8 cellular contexts compared by ENCODE assay signal in the genomic region with DNA sequence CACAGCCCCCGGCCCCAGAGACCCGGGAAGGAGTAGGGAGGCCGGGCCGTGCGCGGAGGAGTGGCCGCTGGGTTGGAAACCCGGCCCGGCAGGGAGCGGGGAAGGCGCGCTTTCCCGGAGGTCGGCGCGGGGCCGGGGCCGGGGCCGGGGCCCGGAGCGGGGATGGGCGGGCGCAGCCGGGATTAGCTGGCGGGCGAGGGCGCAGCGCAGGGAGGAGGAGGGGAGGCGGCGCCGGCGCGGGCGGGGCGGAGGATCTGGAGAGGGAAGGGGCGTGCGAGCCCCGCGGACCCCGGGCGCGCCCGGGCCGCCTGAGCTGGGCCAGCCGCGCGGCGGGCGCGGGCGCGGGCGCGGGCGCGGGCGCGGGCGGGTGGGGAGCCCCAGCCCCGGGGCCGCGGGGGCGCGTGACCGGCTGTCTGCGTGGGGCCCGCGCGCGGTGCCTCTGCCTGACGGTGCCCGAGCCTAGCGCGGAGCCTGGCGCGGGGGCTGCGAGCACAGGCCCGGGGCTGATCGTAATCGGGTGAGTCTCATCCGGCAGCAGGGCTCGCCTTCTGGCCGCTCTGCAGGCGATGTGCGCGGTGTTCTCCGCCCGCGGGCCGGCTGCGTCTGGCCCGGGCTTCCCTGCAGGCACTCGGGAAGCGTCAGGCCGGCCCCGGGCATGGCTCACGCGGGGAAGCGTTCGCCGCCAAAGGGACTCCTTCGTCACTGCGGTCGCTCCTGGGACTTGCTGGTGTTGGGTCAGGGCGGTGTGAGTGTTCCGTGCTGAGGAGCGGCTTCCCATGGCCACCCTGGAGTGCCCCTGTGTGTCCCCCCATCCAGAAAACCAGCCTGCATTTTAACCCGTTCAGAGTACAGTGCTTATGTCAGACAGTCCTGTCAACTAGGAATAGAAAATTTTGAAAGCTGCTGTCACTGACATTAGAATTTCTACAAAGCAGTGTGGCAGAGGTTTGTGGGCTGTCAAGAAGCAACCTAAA. TPM values are rescaled to one million over a fixed set of nuclear protein-coding genes. Genes with fewer than 3 reads are reported as not detected.
A peak's percentile ranks its signal among the peaks of the same experiment; 100 is the strongest.
DNase-seq lines count a peak whose midpoint lies in the region; ATAC-seq and TF ChIP-seq lines count a peak whose summit lies in the region.

No MANE protein-coding gene starts in this region.

- H3K9me3 ChIP-seq in CD4-positive, alpha-beta T cell (ENCODE audit: control insufficient read depth, low read length), result no peaks in the 10 kb centered on the region
- no peaks in the 10 kb centered on the region for H3K9me3 ChIP-seq in vagina

- intact Hi-C loops in CD4-positive, alpha-beta T cell (cut with DNase I, micrococcal nuclease), result no loop called here
- intact Hi-C loops in vagina (cut with DNase I), result no loop called here

- peak overlapping the region; percentile 57 for H3K4me3 ChIP-seq in fibroblast of villous mesenchyme (ENCODE audit: low read depth, low read length)
- peak overlapping the region; percentile 60 to 67 for H3K4me3 ChIP-seq in vagina

- no peaks in the 10 kb centered on the region for H3K9me3 Mint-ChIP-seq in CD4-positive, alpha-beta T cell
- H3K9me3 Mint-ChIP-seq in activated T-cell treated with anti-CD3 and anti-CD28 coated beads, Interleukin-2, amount 50 U/mL, for 72 hours, result no peaks in the 10 kb centered on the region
- no peaks in the 10 kb centered on the region for H3K9me3 Mint-ChIP-seq in natural killer cell treated with Interleukin-12 subunit alpha and Interleukin-12 subunit beta and Interleukin-15 and Interleukin-18, amount 100 ng/mL, for 72 hours

- no peak overlapping the region for H3K27ac ChIP-seq in CD4-positive, alpha-beta T cell (ENCODE audit: low read depth, low read length)
- H3K27ac ChIP-seq in vagina, result peak overlapping the region; percentile 89

- no peaks in the 10 kb centered on the region for H3K36me3 Mint-ChIP-seq in CD4-positive, alpha-beta T cell (ENCODE audit: low read depth)
- H3K36me3 Mint-ChIP-seq in activated T-cell treated with anti-CD3 and anti-CD28 coated beads, Interleukin-2, amount 50 U/mL, for 72 hours (ENCODE audit: insufficient read depth in 2 of 2), result peaks cover 0 to 2% of the 10 kb centered on the region in 2 donors
- H3K36me3 Mint-ChIP-seq in natural killer cell treated with Interleukin-12 subunit alpha and Interleukin-12 subunit beta and Interleukin-15 and Interleukin-18, amount 100 ng/mL, for 72 hours, result no peaks in the 10 kb centered on the region

- H3K27me3 ChIP-seq in CD4-positive, alpha-beta T cell (ENCODE audit: control insufficient read depth, insufficient read depth, low read length), result peaks cover 42% of the 10 kb centered on the region
- H3K27me3 ChIP-seq in vagina, result no peaks in the 10 kb centered on the region

- POLR2A ChIA-PET in CD4-positive, alpha-beta T cell (lab: Charles Lee), result no interaction called here

- no peak for TF ChIP-seq POLR2A in vagina (IDR thresholded peaks at IDR 0.05)

- H3K4me1 Mint-ChIP-seq in CD4-positive, alpha-beta T cell (ENCODE audit: low read depth), result peaks cover 4% of the 10 kb centered on the region
- peaks cover 6% of the 10 kb centered on the region for H3K4me1 Mint-ChIP-seq in activated T-cell treated with anti-CD3 and anti-CD28 coated beads, Interleukin-2, amount 50 U/mL, for 72 hours (ENCODE audit: low read depth)
- H3K4me1 Mint-ChIP-seq in natural killer cell treated with Interleukin-12 subunit alpha and Interleukin-12 subunit beta and Interleukin-15 and Interleukin-18, amount 100 ng/mL, for 72 hours (ENCODE audit: low read depth in 2 of 2), result no peaks in the 10 kb centered on the region

- DNase-seq in CD4-positive, alpha-beta T cell, result no peak
- peak; percentile 66 for DNase-seq in HK-2 (ENCODE audit: unreplicated experiment)
- DNase-seq in activated T-cell treated with anti-CD3 and anti-CD28 coated beads, Interleukin-2, amount 50 U/mL, for 72 hours, result peak; percentile 18 to 35
- DNase-seq in fibroblast of villous mesenchyme (ENCODE audit: low read depth), result peak; percentile 45
- no peak for DNase-seq in natural killer cell treated with Interleukin-12 subunit alpha and Interleukin-12 subunit beta and Interleukin-15 and Interleukin-18, amount 100 ng/mL, for 72 hours (ENCODE audit: low spot score)
- DNase-seq in vagina (ENCODE audit: extremely low spot score in 2 of 2), result no peak
- DNase-seq in NCI-H1436 treated with DMSO at 0.1 percent for 48 hours (lab: John Stamatoyannopoulos, UW), result no peak

- peak overlapping the region; percentile 82 for H3K4me3 Mint-ChIP-seq in CD4-positive, alpha-beta T cell
- H3K4me3 Mint-ChIP-seq in activated T-cell treated with anti-CD3 and anti-CD28 coated beads, Interleukin-2, amount 50 U/mL, for 72 hours, result peak overlapping the region; percentile 78 to 81
- peak overlapping the region; percentile 41 for H3K4me3 Mint-ChIP-seq in natural killer cell treated with Interleukin-12 subunit alpha and Interleukin-12 subunit beta and Interleukin-15 and Interleukin-18, amount 100 ng/mL, for 72 hours

- CTCF ChIA-PET in CD4-positive, alpha-beta T cell (lab: Charles Lee), result no interaction called here

- peaks cover 65% of the 10 kb centered on the region for H3K27me3 Mint-ChIP-seq in CD4-positive, alpha-beta T cell
- H3K27me3 Mint-ChIP-seq in activated T-cell treated with anti-CD3 and anti-CD28 coated beads, Interleukin-2, amount 50 U/mL, for 72 hours (ENCODE audit: low read depth), result peaks cover 33% of the 10 kb centered on the region
- H3K27me3 Mint-ChIP-seq in natural killer cell treated with Interleukin-12 subunit alpha and Interleukin-12 subunit beta and Interleukin-15 and Interleukin-18, amount 100 ng/mL, for 72 hours, result peaks cover 25 to 32% of the 10 kb centered on the region in 2 donors

- H3K27ac Mint-ChIP-seq in CD4-positive, alpha-beta T cell, result no peak overlapping the region
- no peak overlapping the region for H3K27ac Mint-ChIP-seq in activated T-cell treated with anti-CD3 and anti-CD28 coated beads, Interleukin-2, amount 50 U/mL, for 72 hours
- H3K27ac Mint-ChIP-seq in natural killer cell treated with Interleukin-12 subunit alpha and Interleukin-12 subunit beta and Interleukin-15 and Interleukin-18, amount 100 ng/mL, for 72 hours, result no peak overlapping the region

- H3K4me1 ChIP-seq in vagina, result peaks cover 8% of the 10 kb centered on the region

- no peaks in the 10 kb centered on the region for H3K36me3 ChIP-seq in vagina

- peak; percentile 26 for ATAC-seq in CD4-positive, alpha-beta T cell (ENCODE audit: poor library complexity)
- peak; percentile 37 for ATAC-seq in GM19372 (IDR thresholded peaks at IDR 0.05; ENCODE audit: low read depth, unreplicated experiment)
- ATAC-seq in activated T-cell treated with anti-CD3 and anti-CD28 coated beads, Interleukin-2, amount 50 U/mL, for 72 hours (replicated peaks in 1 of 2), result peak; percentile 80 to 81
- ATAC-seq in natural killer cell treated with Interleukin-12 subunit alpha and Interleukin-12 subunit beta and Interleukin-15 and Interleukin-18, amount 100 ng/mL, for 72 hours, result peak; percentile 44 to 56

- TF ChIP-seq CTCF in CD4-positive, alpha-beta T cell (IDR thresholded peaks at IDR 0.05), result no peak
- no peak for TF ChIP-seq CTCF in fibroblast of villous mesenchyme (IDR thresholded peaks at IDR 0.05; ENCODE audit: insufficient read depth, low read depth, low read length)
- TF ChIP-seq CTCF in vagina (IDR thresholded peaks at IDR 0.05), result no peak

RNA-seq across cellular contexts. Expression of a gene that starts 40.4 kb away (rescaled TPM):
- total RNA-seq in CD4-positive, alpha-beta T cell, result 1 to 10 TPM in 1 of 2 experiments, under 1 TPM in 1; 0.61 to 1.1 TPM
- total RNA-seq in activated T-cell treated with anti-CD3 and anti-CD28 coated beads, Interleukin-2, amount 50 U/mL, for 72 hours, result 1 to 10 TPM in 1 of 2 donors, under 1 TPM in 1; 0.51 to 2.0 TPM
- total RNA-seq in fibroblast of villous mesenchyme, result 0.43 and 0.64 TPM in 2 replicates
- not detected for total RNA-seq in natural killer cell treated with Interleukin-12 subunit alpha and Interleukin-12 subunit beta and Interleukin-15 and Interleukin-18, amount 100 ng/mL, for 72 hours
- 9.8 TPM for total RNA-seq in vagina

RNA-seq across cellular contexts. Expression of a gene that starts 46.5 kb away (rescaled TPM):
- 10 to 100 TPM; 12.7 to 12.8 TPM for total RNA-seq in CD4-positive, alpha-beta T cell
- total RNA-seq in activated T-cell treated with anti-CD3 and anti-CD28 coated beads, Interleukin-2, amount 50 U/mL, for 72 hours, result 10 to 100 TPM; 15.4 to 20.4 TPM
- total RNA-seq in fibroblast of villous mesenchyme (12.9 and 15.1 TPM in 2 replicates), vagina (18.2 TPM)
- 10 to 100 TPM; 11.7 to 15.2 TPM for total RNA-seq in natural killer cell treated with Interleukin-12 subunit alpha and Interleukin-12 subunit beta and Interleukin-15 and Interleukin-18, amount 100 ng/mL, for 72 hours

Comparison
In these comparisons a context has a peak if more than half of its experiments do, and no peak if none do; other contexts are left out.
1. ATAC-seq: peak in every context shown above with its lines; median percentile 80 in activated T-cell treated with anti-CD3 and anti-CD28 coated beads, Interleukin-2, amount 50 U/mL, for 72 hours; 50 in natural killer cell treated with Interleukin-12 subunit alpha and Interleukin-12 subunit beta and Interleukin-15 and Interleukin-18, amount 100 ng/mL, for 72 hours; 37 in GM19372; 26 in CD4-positive, alpha-beta T cell.
2. DNase-seq: peak in HK-2 (single experiment), activated T-cell treated with anti-CD3 and anti-CD28 coated beads, Interleukin-2, amount 50 U/mL, for 72 hours (2 of 2) and fibroblast of villous mesenchyme (single experiment); none in CD4-positive, alpha-beta T cell (0 of 10), natural killer cell treated with Interleukin-12 subunit alpha and Interleukin-12 subunit beta and Interleukin-15 and Interleukin-18, amount 100 ng/mL, for 72 hours (single experiment), vagina (0 of 2) and NCI-H1436 treated with DMSO at 0.1 percent for 48 hours (single experiment).
3. Peak in every context shown above with its lines, with median percentiles within 50 percentile points of each other: H3K4me3 Mint-ChIP-seq.